In the genomic region with DNA sequence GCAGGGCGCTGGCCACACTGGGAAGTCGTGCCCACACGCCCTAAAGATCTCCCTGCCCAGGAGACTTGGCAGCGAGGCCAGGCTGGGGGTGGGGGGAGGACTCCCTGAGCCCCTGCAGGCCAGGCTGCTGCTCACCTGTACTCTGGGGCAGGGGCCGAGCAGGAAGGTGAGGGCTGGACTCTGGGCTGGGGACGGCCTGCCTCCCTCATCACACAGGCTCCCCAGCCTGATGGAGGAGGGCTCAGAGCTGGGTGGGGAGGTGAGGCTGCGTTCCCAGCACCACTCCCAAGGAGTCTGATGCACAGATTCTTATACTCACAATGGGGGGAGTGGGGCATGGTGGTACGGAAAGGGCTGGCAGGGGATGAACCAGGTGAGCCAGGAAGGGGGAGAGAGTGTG, we compare ENCODE assay signal across 21 cellular contexts.
A peak's percentile ranks its signal among the peaks of the same experiment; 100 is the strongest.
DNase-seq lines count a peak whose midpoint lies in the region; ATAC-seq and TF ChIP-seq lines count a peak whose summit lies in the region.
"Had no signal": no experiment of that assay in that cellular context is flagged by ENCODE, and none has a peak within 500 bp of the region (broad histone marks: within the 10 kb centered on the region; RNA-seq: fewer than 3 reads in every experiment).

No MANE protein-coding gene starts in this region.

- H3K4me1 Mint-ChIP-seq in activated CD4-positive, alpha-beta T cell treated with anti-CD3 and anti-CD28 coated beads for 36 hours: peaks cover 21% of the 10 kb centered on the region
- H3K4me1 Mint-ChIP-seq in activated CD4-positive, alpha-beta T cell treated with anti-CD3 and anti-CD28 coated beads, Interleukin-2, amount 10 ng/mL, durations not matched to agents 7 days and 5 days: peaks cover 22% of the 10 kb centered on the region
- H3K4me1 Mint-ChIP-seq in activated CD4-positive, alpha-beta memory T cell treated with anti-CD3 and anti-CD28 coated beads, Interleukin-2, amount 10 ng/mL, durations not matched to agents 7 days and 5 days: peaks cover 27% of the 10 kb centered on the region
- H3K4me1 Mint-ChIP-seq in naive thymus-derived CD8-positive, alpha-beta T cell: peaks cover 16 to 38% (median 33%) of the 10 kb centered on the region in 4 donors
- H3K4me1 Mint-ChIP-seq in activated CD8-positive, alpha-beta memory T cell treated with anti-CD3 and anti-CD28 coated beads, Interleukin-2, amount 10 ng/mL, durations not matched to agents 7 days and 5 days: peaks cover 24% of the 10 kb centered on the region
- H3K4me1 Mint-ChIP-seq: GM23338 had no signal

- no peaks in the 10 kb centered on the region for H3K36me3 Mint-ChIP-seq in activated CD4-positive, alpha-beta T cell treated with anti-CD3 and anti-CD28 coated beads for 36 hours (ENCODE audit: low read depth)
- no peaks in the 10 kb centered on the region for H3K36me3 Mint-ChIP-seq in activated CD4-positive, alpha-beta T cell treated with anti-CD3 and anti-CD28 coated beads, Interleukin-2, amount 10 ng/mL, durations not matched to agents 7 days and 5 days (ENCODE audit: low read depth)
- no peaks in the 10 kb centered on the region for H3K36me3 Mint-ChIP-seq in activated CD4-positive, alpha-beta memory T cell treated with anti-CD3 and anti-CD28 coated beads, Interleukin-2, amount 10 ng/mL, durations not matched to agents 7 days and 5 days (ENCODE audit: low read depth)
- no peaks in the 10 kb centered on the region for H3K36me3 Mint-ChIP-seq in naive thymus-derived CD8-positive, alpha-beta T cell
- no peaks in the 10 kb centered on the region for H3K36me3 Mint-ChIP-seq in activated CD8-positive, alpha-beta memory T cell treated with anti-CD3 and anti-CD28 coated beads, Interleukin-2, amount 10 ng/mL, durations not matched to agents 7 days and 5 days

- H3K4me3 Mint-ChIP-seq in activated CD4-positive, alpha-beta T cell treated with anti-CD3 and anti-CD28 coated beads for 36 hours: peak overlapping the region; percentile 32
- H3K4me3 Mint-ChIP-seq in activated CD4-positive, alpha-beta T cell treated with anti-CD3 and anti-CD28 coated beads, Interleukin-2, amount 10 ng/mL, durations not matched to agents 7 days and 5 days: no peak overlapping the region
- no peak overlapping the region for H3K4me3 Mint-ChIP-seq in activated CD4-positive, alpha-beta memory T cell treated with anti-CD3 and anti-CD28 coated beads, Interleukin-2, amount 10 ng/mL, durations not matched to agents 7 days and 5 days
- H3K4me3 Mint-ChIP-seq in naive thymus-derived CD8-positive, alpha-beta T cell: peak overlapping the region in 6 of 10 donors; percentile 7 to 72 (median 54)
- no peak overlapping the region for H3K4me3 Mint-ChIP-seq in activated CD8-positive, alpha-beta memory T cell treated with anti-CD3 and anti-CD28 coated beads, Interleukin-2, amount 10 ng/mL, durations not matched to agents 7 days and 5 days
- H3K4me3 Mint-ChIP-seq: activated B cell treated with CpG ODN at 0.5 μM for 24 hours, GM23338 had no signal

- H3K36me3 ChIP-seq in GM06990 (ENCODE audit: control insufficient read depth, insufficient read depth, low read length) (no peaks in the 10 kb centered on the region), BE2C (no peaks in the 10 kb centered on the region)
- H3K36me3 ChIP-seq: lower lobe of right lung, Peyer's patch, uterus had no signal

- H3K4me3 ChIP-seq in GM06990 (replicated peaks; ENCODE audit: low read depth, low read length): peak overlapping the region; percentile 63
- H3K4me3 ChIP-seq in BE2C (ENCODE audit: low read depth, low read length): no peak overlapping the region
- H3K4me3 ChIP-seq: GM23338, uterus had no signal

- H3K27me3 Mint-ChIP-seq in activated CD4-positive, alpha-beta T cell treated with anti-CD3 and anti-CD28 coated beads for 36 hours: no peaks in the 10 kb centered on the region
- H3K27me3 Mint-ChIP-seq in activated CD4-positive, alpha-beta T cell treated with anti-CD3 and anti-CD28 coated beads, Interleukin-2, amount 10 ng/mL, durations not matched to agents 7 days and 5 days: no peaks in the 10 kb centered on the region
- peaks cover 2% of the 10 kb centered on the region for H3K27me3 Mint-ChIP-seq in activated CD4-positive, alpha-beta memory T cell treated with anti-CD3 and anti-CD28 coated beads, Interleukin-2, amount 10 ng/mL, durations not matched to agents 7 days and 5 days
- H3K27me3 Mint-ChIP-seq in naive thymus-derived CD8-positive, alpha-beta T cell: peaks cover 2 to 15% (median 5%) of the 10 kb centered on the region in 5 donors
- H3K27me3 Mint-ChIP-seq in activated CD8-positive, alpha-beta memory T cell treated with anti-CD3 and anti-CD28 coated beads, Interleukin-2, amount 10 ng/mL, durations not matched to agents 7 days and 5 days: peaks cover 7% of the 10 kb centered on the region

- intact Hi-C loops in activated CD4-positive, alpha-beta T cell treated with anti-CD3 and anti-CD28 coated beads for 36 hours (cut with DNase I, micrococcal nuclease): no loop called here

- ATAC-seq in activated CD4-positive, alpha-beta T cell treated with anti-CD3 and anti-CD28 coated beads for 36 hours: no peak
- no peak for ATAC-seq in naive thymus-derived CD8-positive, alpha-beta T cell
- ATAC-seq in activated CD8-positive, alpha-beta memory T cell treated with anti-CD3 and anti-CD28 coated beads, Interleukin-2, amount 10 ng/mL, durations not matched to agents 7 days and 5 days: no peak
- ATAC-seq in GM21367 (IDR thresholded peaks at IDR 0.05; ENCODE audit: unreplicated experiment): no peak
- ATAC-seq: GM23338 had no signal

- H3K27me3 ChIP-seq in GM06990 (replicated peaks; ENCODE audit: control insufficient read depth, insufficient read depth, low read length) (no peaks in the 10 kb centered on the region; the same call in 1 of the 2 replicates), BE2C (no peaks in the 10 kb centered on the region)
- H3K27me3 ChIP-seq: Peyer's patch, uterus had no signal

- no peaks in the 10 kb centered on the region for H3K9me3 ChIP-seq in BE2C
- H3K9me3 ChIP-seq: lower lobe of right lung, Peyer's patch, uterus had no signal

- POLR2A ChIA-PET in activated CD4-positive, alpha-beta T cell treated with anti-CD3 and anti-CD28 coated beads for 36 hours (lab: Charles Lee): no interaction called here
- POLR2A ChIA-PET in activated CD4-positive, alpha-beta T cell treated with anti-CD3 and anti-CD28 coated beads, Interleukin-2, amount 10 ng/mL, durations not matched to agents 7 days and 5 days (lab: Charles Lee): no interaction called here
- POLR2A ChIA-PET in activated CD4-positive, alpha-beta memory T cell treated with anti-CD3 and anti-CD28 coated beads, Interleukin-2, amount 10 ng/mL, durations not matched to agents 7 days and 5 days (lab: Charles Lee): no interaction called here
- POLR2A ChIA-PET in naive thymus-derived CD8-positive, alpha-beta T cell (lab: Charles Lee): no interaction called here

- H3K9me3 Mint-ChIP-seq in activated CD4-positive, alpha-beta T cell treated with anti-CD3 and anti-CD28 coated beads for 36 hours (ENCODE audit: low read depth): no peaks in the 10 kb centered on the region
- H3K9me3 Mint-ChIP-seq in activated CD4-positive, alpha-beta T cell treated with anti-CD3 and anti-CD28 coated beads, Interleukin-2, amount 10 ng/mL, durations not matched to agents 7 days and 5 days: no peaks in the 10 kb centered on the region
- H3K9me3 Mint-ChIP-seq in activated CD4-positive, alpha-beta memory T cell treated with anti-CD3 and anti-CD28 coated beads, Interleukin-2, amount 10 ng/mL, durations not matched to agents 7 days and 5 days: no peaks in the 10 kb centered on the region
- H3K9me3 Mint-ChIP-seq in naive thymus-derived CD8-positive, alpha-beta T cell: no peaks in the 10 kb centered on the region
- no peaks in the 10 kb centered on the region for H3K9me3 Mint-ChIP-seq in activated CD8-positive, alpha-beta memory T cell treated with anti-CD3 and anti-CD28 coated beads, Interleukin-2, amount 10 ng/mL, durations not matched to agents 7 days and 5 days (ENCODE audit: low read depth)
- H3K9me3 Mint-ChIP-seq: activated B cell treated with CpG ODN at 0.5 μM for 24 hours, GM23338 had no signal

- no peak for DNase-seq in activated CD4-positive, alpha-beta T cell treated with anti-CD3 and anti-CD28 coated beads for 36 hours
- no peak for DNase-seq in activated CD4-positive, alpha-beta T cell treated with anti-CD3 and anti-CD28 coated beads, Interleukin-2, amount 10 ng/mL, durations not matched to agents 7 days and 5 days
- DNase-seq in GM06990 (ENCODE audit: extremely low read depth, insufficient read length) (no peak), BE2C (no peak)
- DNase-seq in activated CD4-positive, alpha-beta memory T cell treated with anti-CD3 and anti-CD28 coated beads, Interleukin-2, amount 10 ng/mL, durations not matched to agents 7 days and 5 days: no peak
- DNase-seq in naive thymus-derived CD8-positive, alpha-beta T cell: no peak
- no peak for DNase-seq in activated CD8-positive, alpha-beta memory T cell treated with anti-CD3 and anti-CD28 coated beads, Interleukin-2, amount 10 ng/mL, durations not matched to agents 7 days and 5 days
- DNase-seq: activated B cell treated with CpG ODN at 0.5 μM for 24 hours; activated effector memory CD4-positive, alpha-beta T cell treated with Interleukin-2 at 50 U/mL for 16 hours; cortex of kidney; GDM1; head of caudate nucleus; lower lobe of right lung; NCI-H1048; NCI-H2081 treated with DMSO at 0.1 percent for 48 hours; NCI-H446; Peyer's patch; uterus had no signal

- H3K27ac Mint-ChIP-seq in activated CD4-positive, alpha-beta T cell treated with anti-CD3 and anti-CD28 coated beads for 36 hours: no peak overlapping the region
- no peak overlapping the region for H3K27ac Mint-ChIP-seq in activated CD4-positive, alpha-beta T cell treated with anti-CD3 and anti-CD28 coated beads, Interleukin-2, amount 10 ng/mL, durations not matched to agents 7 days and 5 days
- H3K27ac Mint-ChIP-seq in activated CD4-positive, alpha-beta memory T cell treated with anti-CD3 and anti-CD28 coated beads, Interleukin-2, amount 10 ng/mL, durations not matched to agents 7 days and 5 days: peak overlapping the region; percentile 66
- H3K27ac Mint-ChIP-seq in naive thymus-derived CD8-positive, alpha-beta T cell: peak overlapping the region in 1 of 10 donors; percentile 60
- H3K27ac Mint-ChIP-seq in activated CD8-positive, alpha-beta memory T cell treated with anti-CD3 and anti-CD28 coated beads, Interleukin-2, amount 10 ng/mL, durations not matched to agents 7 days and 5 days: no peak overlapping the region
- H3K27ac Mint-ChIP-seq: activated B cell treated with CpG ODN at 0.5 μM for 24 hours, B cell, GM23338 had no signal

- CTCF ChIA-PET in activated CD4-positive, alpha-beta T cell treated with anti-CD3 and anti-CD28 coated beads for 36 hours (lab: Charles Lee): no interaction called here
- CTCF ChIA-PET in activated CD4-positive, alpha-beta T cell treated with anti-CD3 and anti-CD28 coated beads, Interleukin-2, amount 10 ng/mL, durations not matched to agents 7 days and 5 days (lab: Charles Lee): interaction anchor here (0.5 to 0.6 kb wide), 2 partner anchors 10 to 929 kb away, joined by 3 to 5 read pairs; no protein-coding TSS in a partner anchor
- CTCF ChIA-PET in activated CD4-positive, alpha-beta memory T cell treated with anti-CD3 and anti-CD28 coated beads, Interleukin-2, amount 10 ng/mL, durations not matched to agents 7 days and 5 days (lab: Charles Lee): no interaction called here
- CTCF ChIA-PET in activated CD8-positive, alpha-beta memory T cell treated with anti-CD3 and anti-CD28 coated beads, Interleukin-2, amount 10 ng/mL, durations not matched to agents 7 days and 5 days (lab: Charles Lee): interaction anchor here (1.0 kb wide), 1 partner anchor 453 kb away, joined by 3 read pairs; no protein-coding TSS in a partner anchor

- TF ChIP-seq CTCF in GM06990 (IDR thresholded peaks at IDR 0.05; ENCODE audit: insufficient read depth, low read length, poor library complexity, severe bottlenecking) (no peak), BE2C (IDR thresholded peaks at IDR 0.05; ENCODE audit: low read depth, low read length) (no peak)

- no peaks in the 10 kb centered on the region for H3K4me1 ChIP-seq in BE2C
- H3K4me1 ChIP-seq: uterus had no signal

Comparison
In these comparisons a context has a peak if more than half of its experiments do, and no peak if none do; other contexts are left out.
1. H3K4me3 Mint-ChIP-seq: peak in activated CD4-positive, alpha-beta T cell treated with anti-CD3 and anti-CD28 coated beads for 36 hours (single experiment) and naive thymus-derived CD8-positive, alpha-beta T cell (6 of 10); none in activated CD4-positive, alpha-beta T cell treated with anti-CD3 and anti-CD28 coated beads, Interleukin-2, amount 10 ng/mL, durations not matched to agents 7 days and 5 days (single experiment), activated CD4-positive, alpha-beta memory T cell treated with anti-CD3 and anti-CD28 coated beads, Interleukin-2, amount 10 ng/mL, durations not matched to agents 7 days and 5 days (single experiment) and activated CD8-positive, alpha-beta memory T cell treated with anti-CD3 and anti-CD28 coated beads, Interleukin-2, amount 10 ng/mL, durations not matched to agents 7 days and 5 days (single experiment).
2. CTCF ChIA-PET loops: an anchor here in activated CD4-positive, alpha-beta T cell treated with anti-CD3 and anti-CD28 coated beads, Interleukin-2, amount 10 ng/mL, durations not matched to agents 7 days and 5 days (0.5 to 0.6 kb wide) and activated CD8-positive, alpha-beta memory T cell treated with anti-CD3 and anti-CD28 coated beads, Interleukin-2, amount 10 ng/mL, durations not matched to agents 7 days and 5 days (1.0 kb wide); none called in activated CD4-positive, alpha-beta T cell treated with anti-CD3 and anti-CD28 coated beads for 36 hours and activated CD4-positive, alpha-beta memory T cell treated with anti-CD3 and anti-CD28 coated beads, Interleukin-2, amount 10 ng/mL, durations not matched to agents 7 days and 5 days.